ENCODE assay signal across 8 cellular contexts in the genomic region with DNA sequence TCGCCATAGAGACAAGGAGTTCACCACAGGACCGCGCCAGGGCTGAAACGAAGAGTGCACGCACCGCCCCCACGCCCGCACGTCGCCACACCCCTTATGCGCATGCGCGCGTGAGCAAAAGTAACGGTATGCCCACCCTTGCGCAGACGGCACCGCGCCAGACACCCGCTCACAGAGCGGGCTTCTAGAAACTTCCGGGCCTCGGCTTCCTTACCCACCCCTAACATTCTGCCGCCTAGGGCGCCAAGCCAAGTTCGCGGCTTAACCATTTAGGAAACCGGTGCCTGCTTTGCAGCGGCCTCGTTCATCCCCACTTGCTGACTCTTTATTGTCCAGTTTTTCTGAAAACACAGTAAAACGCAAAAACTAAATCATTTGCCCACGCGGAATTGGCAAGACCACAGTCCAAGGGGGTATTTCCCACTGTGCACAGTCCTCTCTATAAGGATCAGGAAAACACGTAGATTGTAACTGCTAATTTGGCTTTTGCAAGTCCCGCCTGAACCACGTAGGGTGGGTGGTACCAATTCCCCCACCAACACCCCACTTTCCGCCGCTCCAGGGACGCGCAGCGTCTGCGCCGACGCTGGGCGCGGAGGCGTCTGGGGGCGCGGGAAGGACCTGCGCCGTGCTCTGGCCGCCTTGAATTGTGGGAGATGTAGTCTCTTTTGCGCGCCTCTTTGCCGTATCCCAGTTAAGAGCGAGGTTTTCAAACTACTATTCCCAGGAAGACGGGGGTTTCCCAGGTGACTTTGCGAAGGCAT.
DNase-seq lines count a peak whose midpoint lies in the region; ATAC-seq and TF ChIP-seq lines count a peak whose summit lies in the region.

TSS of gene FBXO15 (minus strand) at position 56 of the 764 bp plus-strand sequence. CDS start at position 7, 49 bp downstream.
TSS of gene TIMM21 (plus strand) at position 745 of the 764 bp plus-strand sequence. CDS start 286 bp downstream, outside the sequence.

- no peaks in the 10 kb centered on the region for H3K27me3 Mint-ChIP-seq in central memory CD8-positive, alpha-beta T cell

- peak within 1 kb of the TSS; percentile 99 for H3K4me3 ChIP-seq in AG10803 (ENCODE audit: low read length)

- peak within 1 kb of the TSS; percentile 95 for H3K4me3 Mint-ChIP-seq in central memory CD8-positive, alpha-beta T cell

- DNase-seq in AG10803 (ENCODE audit: low read depth) = peak; percentile 96
- DNase-seq in NCI-H345 treated with DMSO at 0.1 percent for 48 hours (lab: John Stamatoyannopoulos, UW; ENCODE audit: unreplicated experiment) = peak; percentile 96
- peak; percentile 89 for DNase-seq in activated CD4-positive, CD25-positive, alpha-beta regulatory T cell treated with anti-CD3 and anti-CD28 coated beads, Interleukin-2, amount 50 U/mL, for 16 hours (ENCODE audit: low read depth, low spot score)
- peak; percentile 94 to 95 for DNase-seq in central memory CD8-positive, alpha-beta T cell (ENCODE audit: low spot score in 2 of 2)
- DNase-seq in inferior parietal cortex (ENCODE audit: extremely low spot score) = peak; percentile 97
- DNase-seq in smooth muscle cell of the brain vasculature (ENCODE audit: low read depth, low spot score) = peak; percentile 94

- peak; percentile 86 for ATAC-seq in GM19035 (IDR thresholded peaks at IDR 0.05; ENCODE audit: unreplicated experiment)
- peak; percentile 92 for ATAC-seq in HG03342 (IDR thresholded peaks at IDR 0.05; ENCODE audit: unreplicated experiment)
- ATAC-seq in central memory CD8-positive, alpha-beta T cell (replicated peaks; ENCODE audit: extremely low read depth, poor library complexity, severe bottlenecking) = peak; percentile 88

- peaks cover 21% of the 10 kb centered on the region for H3K36me3 Mint-ChIP-seq in central memory CD8-positive, alpha-beta T cell (ENCODE audit: insufficient read depth)

- no peak for TF ChIP-seq CTCF in AG10803 (conservative IDR thresholded peaks at IDR 0.05; ENCODE audit: low read length)

- H3K4me1 Mint-ChIP-seq in central memory CD8-positive, alpha-beta T cell = peaks cover 36% of the 10 kb centered on the region

- H3K27ac Mint-ChIP-seq in central memory CD8-positive, alpha-beta T cell (ENCODE audit: low read depth) = peak within 1 kb of the TSS; percentile 98

- H3K9me3 Mint-ChIP-seq in central memory CD8-positive, alpha-beta T cell = no peaks in the 10 kb centered on the region

Comparison
In these comparisons a context has a peak if more than half of its experiments do, and no peak if none do; other contexts are left out.
1. Peak in every context shown above with its lines: DNase-seq, ATAC-seq and H3K4me3 ChIP-seq.